8 cellular contexts compared by ENCODE assay signal in the genomic region with DNA sequence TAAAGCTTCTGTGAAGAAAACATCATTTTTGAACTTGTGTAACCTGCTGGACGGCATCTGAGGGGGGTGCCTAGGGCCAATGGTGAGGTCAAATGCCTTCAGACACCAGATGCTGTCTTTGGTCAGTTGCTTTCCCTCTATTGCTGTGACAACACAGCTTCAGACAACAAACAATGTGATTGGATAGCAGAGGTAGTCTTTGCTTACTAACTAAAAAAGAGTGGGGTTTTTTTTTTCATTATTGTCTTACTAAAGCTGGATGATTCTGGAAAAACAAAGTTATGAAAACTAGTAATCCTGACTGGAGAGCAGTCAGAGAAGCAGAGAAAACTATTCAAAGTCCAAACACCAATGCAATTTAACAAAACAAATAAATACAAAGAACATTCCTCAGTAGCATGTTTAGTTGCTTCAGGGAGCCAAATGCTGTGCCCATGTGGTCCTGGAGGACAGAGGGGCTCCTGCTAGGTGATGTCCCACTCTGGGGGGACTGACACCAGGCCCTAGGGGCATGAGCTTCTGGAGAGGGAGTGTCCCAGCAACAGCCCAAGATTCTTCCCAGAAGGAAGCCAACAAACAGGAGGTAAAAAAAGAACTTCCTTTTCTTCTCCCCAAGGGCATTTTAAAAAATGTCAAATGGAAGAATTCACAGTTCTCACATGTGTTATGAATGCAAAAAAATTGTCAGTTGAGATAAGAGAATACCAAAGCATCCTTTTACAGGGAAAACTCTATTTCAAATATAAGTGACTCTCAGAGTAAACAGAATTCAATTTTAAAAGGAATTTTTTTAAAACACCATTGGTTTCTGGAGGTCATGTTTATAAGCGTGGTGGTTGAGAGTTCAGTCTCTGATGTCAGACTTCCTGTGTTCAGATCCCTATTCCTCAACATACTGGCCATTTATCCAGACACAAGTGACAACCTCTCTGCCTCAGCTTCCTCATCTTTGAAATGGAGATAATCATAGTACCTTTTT.
A peak's percentile ranks its signal among the peaks of the same experiment; 100 is the strongest.
DNase-seq lines count a peak whose midpoint lies in the region; ATAC-seq lines count a peak whose summit lies in the region.

No MANE protein-coding gene starts in this region.

- ATAC-seq in HG03432 (IDR thresholded peaks at IDR 0.05; ENCODE audit: unreplicated experiment) (no peak), HG03571 (IDR thresholded peaks at IDR 0.05; ENCODE audit: unreplicated experiment) (no peak), GM19455 (IDR thresholded peaks at IDR 0.05; ENCODE audit: unreplicated experiment) (no peak)

- DNase-seq in GM03348 (ENCODE audit: low spot score) (peak; percentile 35), hepatic stellate cell (ENCODE audit: low spot score) (peak; percentile 34), NCI-H446 (lab: John Stamatoyannopoulos, UW) (no peak)
- no peak for DNase-seq in activated naive CD8-positive, alpha-beta T cell treated with anti-CD3 and anti-CD28 coated beads for 36 hours

- no peak overlapping the region for H3K4me3 Mint-ChIP-seq in activated naive CD8-positive, alpha-beta T cell treated with anti-CD3 and anti-CD28 coated beads for 36 hours

- peak overlapping the region; percentile 56 for H3K27ac Mint-ChIP-seq in activated naive CD8-positive, alpha-beta T cell treated with anti-CD3 and anti-CD28 coated beads for 36 hours

- H3K27ac ChIP-seq in skin epidermis = peak overlapping the region in 11 of 21 experiments; percentile 6 to 73 (median 46)

- no peaks in the 10 kb centered on the region for H3K9me3 Mint-ChIP-seq in activated naive CD8-positive, alpha-beta T cell treated with anti-CD3 and anti-CD28 coated beads for 36 hours

- H3K36me3 Mint-ChIP-seq in activated naive CD8-positive, alpha-beta T cell treated with anti-CD3 and anti-CD28 coated beads for 36 hours = peaks cover 11% of the 10 kb centered on the region

- peaks cover 16% of the 10 kb centered on the region for H3K4me1 Mint-ChIP-seq in activated naive CD8-positive, alpha-beta T cell treated with anti-CD3 and anti-CD28 coated beads for 36 hours

- H3K4me3 ChIP-seq in skin epidermis = no peak overlapping the region

- H3K27me3 Mint-ChIP-seq in activated naive CD8-positive, alpha-beta T cell treated with anti-CD3 and anti-CD28 coated beads for 36 hours = no peaks in the 10 kb centered on the region

Comparison
In these comparisons a context has a peak if more than half of its experiments do, and no peak if none do; other contexts are left out.
1. DNase-seq: peak in GM03348 (single experiment) and hepatic stellate cell (single experiment); none in activated naive CD8-positive, alpha-beta T cell treated with anti-CD3 and anti-CD28 coated beads for 36 hours (single experiment) and NCI-H446 (0 of 2).